ENCODE assay signal across 8 cellular contexts in genomic region chr11:45771194-45771941, GRCh38. TPM values are rescaled to one million over a fixed set of nuclear protein-coding genes. Genes with fewer than 3 reads are reported as not detected.
DNase-seq lines count a peak whose midpoint lies in the region; ATAC-seq and TF ChIP-seq lines count a peak whose summit lies in the region.

No MANE protein-coding gene starts in this region.

- CTCF ChIA-PET in AG04449 (lab: Yijun Ruan, JAX), result interaction anchor here (0.7 to 14.9 kb wide), 73 partner anchors 9 to 842 kb away, joined by 3 to 252 read pairs (median 4); no protein-coding TSS in a partner anchor
- CTCF ChIA-PET in activated CD4-positive, alpha-beta memory T cell treated with anti-CD3 and anti-CD28 coated beads for 36 hours (lab: Charles Lee), result interaction anchor here (0.6 to 5.2 kb wide), 87 partner anchors 9 to 669 kb away, joined by 3 to 78 read pairs (median 4); partner anchors contain the start of genes CHST1, CRY2 and SLC35C1

- ATAC-seq in GM18517 (IDR thresholded peaks at IDR 0.05; ENCODE audit: unreplicated experiment) (peak; percentile 54), HG03108 (IDR thresholded peaks at IDR 0.05; ENCODE audit: unreplicated experiment) (peak; percentile 43), memory B cell (ENCODE audit: low read depth) (peak; percentile 78)

- peaks cover 24% of the 10 kb centered on the region for H3K4me1 Mint-ChIP-seq in activated CD4-positive, alpha-beta memory T cell treated with anti-CD3 and anti-CD28 coated beads for 36 hours (ENCODE audit: low read depth)
- H3K4me1 Mint-ChIP-seq in memory B cell, result peaks cover 8% of the 10 kb centered on the region

- peak overlapping the region; percentile 35 for H3K27ac Mint-ChIP-seq in activated CD4-positive, alpha-beta memory T cell treated with anti-CD3 and anti-CD28 coated beads for 36 hours
- H3K27ac Mint-ChIP-seq in memory B cell, result peak overlapping the region; percentile 45

- H3K36me3 Mint-ChIP-seq in activated CD4-positive, alpha-beta memory T cell treated with anti-CD3 and anti-CD28 coated beads for 36 hours, result no peaks in the 10 kb centered on the region
- H3K36me3 Mint-ChIP-seq in memory B cell, result no peaks in the 10 kb centered on the region

- no peaks in the 10 kb centered on the region for H3K9me3 Mint-ChIP-seq in activated CD4-positive, alpha-beta memory T cell treated with anti-CD3 and anti-CD28 coated beads for 36 hours
- H3K9me3 Mint-ChIP-seq in memory B cell, result no peaks in the 10 kb centered on the region

- H3K4me3 Mint-ChIP-seq in activated CD4-positive, alpha-beta memory T cell treated with anti-CD3 and anti-CD28 coated beads for 36 hours, result peak overlapping the region; percentile 86
- H3K4me3 Mint-ChIP-seq in memory B cell, result peak overlapping the region; percentile 88

- DNase-seq in AG04449 (ENCODE audit: low read depth, low spot score) (no peak), NCI-H446 (lab: John Stamatoyannopoulos, UW) (peak; percentile 55 to 65), memory B cell (ENCODE audit: low spot score in 2 of 2) (peak; percentile 69 to 83)
- peak; percentile 81 for DNase-seq in activated CD4-positive, alpha-beta memory T cell treated with anti-CD3 and anti-CD28 coated beads for 36 hours
- peak; percentile 64 for DNase-seq in effector CD8-positive, alpha-beta T cell (lab: John Stamatoyannopoulos, UW)
- peak; percentile 48 for DNase-seq in stimulated activated CD8-positive, alpha-beta memory T cell treated with anti-CD3 and anti-CD28 coated beads, Interleukin-12 subunit alpha, Interleukin-12 subunit beta, amount 100 ng/mL, for 1 hour (ENCODE audit: low read depth)

- intact Hi-C loops in activated CD4-positive, alpha-beta memory T cell treated with anti-CD3 and anti-CD28 coated beads for 36 hours (cut with micrococcal nuclease), result loop anchor here (1.0 to 10.0 kb wide), 6 partner anchors 114 to 837 kb away; no protein-coding TSS in a partner anchor

- TF ChIP-seq CTCF in AG04449 (IDR thresholded peaks at IDR 0.05; ENCODE audit: insufficient read depth, low read length, missing control alignments), result peak; percentile 82

- peak overlapping the region; percentile 62 for H3K4me3 ChIP-seq in AG04449 (ENCODE audit: low read depth, low read length)

- H3K27me3 Mint-ChIP-seq in activated CD4-positive, alpha-beta memory T cell treated with anti-CD3 and anti-CD28 coated beads for 36 hours, result peaks cover 3% of the 10 kb centered on the region
- peaks cover 10% of the 10 kb centered on the region for H3K27me3 Mint-ChIP-seq in memory B cell

- POLR2A ChIA-PET in AG04449 (lab: Yijun Ruan, JAX), result interaction anchor here (0.6 kb wide), 1 partner anchor 590 kb away, joined by 3 read pairs; no protein-coding TSS in a partner anchor
- POLR2A ChIA-PET in activated CD4-positive, alpha-beta memory T cell treated with anti-CD3 and anti-CD28 coated beads for 36 hours (lab: Charles Lee), result no interaction called here

RNA-seq across cellular contexts. Expression of gene SLC35C1, which starts 33.6 kb away (rescaled TPM):
- total RNA-seq in activated CD4-positive, alpha-beta memory T cell treated with anti-CD3 and anti-CD28 coated beads for 36 hours, result 10 to 100 TPM; 10.7 to 11.4 TPM
